ENCODE assay signal across 8 cellular contexts in genomic region chr1:164786980-164787833, GRCh38.
DNase-seq lines count a peak whose midpoint lies in the region; ATAC-seq and TF ChIP-seq lines count a peak whose summit lies in the region.

No MANE protein-coding gene starts in this region.

- no peaks in the 10 kb centered on the region for H3K4me1 Mint-ChIP-seq in activated naive CD8-positive, alpha-beta T cell treated with anti-CD3 and anti-CD28 coated beads, Interleukin-2, amount 50 U/mL, for 24 hours
- peaks cover 41% of the 10 kb centered on the region for H3K4me1 Mint-ChIP-seq in progenitor cell of endocrine pancreas (ENCODE audit: low read depth)

- peaks cover 10% of the 10 kb centered on the region for H3K27me3 Mint-ChIP-seq in activated naive CD8-positive, alpha-beta T cell treated with anti-CD3 and anti-CD28 coated beads, Interleukin-2, amount 50 U/mL, for 24 hours
- H3K27me3 Mint-ChIP-seq in progenitor cell of endocrine pancreas = no peaks in the 10 kb centered on the region

- H3K27me3 ChIP-seq in heart left ventricle = no peaks in the 10 kb centered on the region
- no peaks in the 10 kb centered on the region for H3K27me3 ChIP-seq in vagina

- no peaks in the 10 kb centered on the region for H3K9me3 Mint-ChIP-seq in activated naive CD8-positive, alpha-beta T cell treated with anti-CD3 and anti-CD28 coated beads, Interleukin-2, amount 50 U/mL, for 24 hours
- H3K9me3 Mint-ChIP-seq in progenitor cell of endocrine pancreas (ENCODE audit: low read depth) = no peaks in the 10 kb centered on the region

- intact Hi-C loops in heart left ventricle (cut with DNase I) = loop anchor here (2.0 to 10.0 kb wide), 21 partner anchors 82 to 1252 kb away; partner anchors contain the start of gene PBX1 (in 3 of the 10)
- intact Hi-C loops in vagina (cut with DNase I) = loop anchor here (5.0 kb wide), 1 partner anchor 225 kb away; no protein-coding TSS in a partner anchor

- DNase-seq in NAMALWA (ENCODE audit: low spot score) (peak; percentile 81), heart left ventricle (peak; percentile 79 to 88 (median 82)), progenitor cell of endocrine pancreas (ENCODE audit: low spot score, unreplicated experiment) (peak; percentile 72), vagina (ENCODE audit: extremely low spot score in 2 of 2) (no peak)
- peak; percentile 58 for DNase-seq in activated naive CD8-positive, alpha-beta T cell treated with anti-CD3 and anti-CD28 coated beads, Interleukin-2, amount 50 U/mL, for 24 hours

- H3K4me1 ChIP-seq in heart left ventricle (peaks cover 0 to 75% (median 33%) of the 10 kb centered on the region in 12 donors), vagina (peaks cover 86% of the 10 kb centered on the region)

- no peak for TF ChIP-seq POLR2A in heart left ventricle (IDR thresholded peaks at IDR 0.05)
- no peak for TF ChIP-seq POLR2A in vagina (IDR thresholded peaks at IDR 0.05)

- H3K9me3 ChIP-seq in heart left ventricle = no peaks in the 10 kb centered on the region
- no peaks in the 10 kb centered on the region for H3K9me3 ChIP-seq in vagina

- H3K4me3 ChIP-seq in heart left ventricle = no peak overlapping the region
- H3K4me3 ChIP-seq in vagina = peak overlapping the region in 1 of 2 donors; percentile 2

- ATAC-seq in HG02588 (IDR thresholded peaks at IDR 0.05; ENCODE audit: unreplicated experiment) (peak; percentile 90), SK-N-SH treated with all-trans-retinoic acid at 6 μM for 48 hours (peak; percentile 97), heart left ventricle (peak; percentile 76 to 89 (median 88))
- peak; percentile 63 for ATAC-seq in activated naive CD8-positive, alpha-beta T cell treated with anti-CD3 and anti-CD28 coated beads, Interleukin-2, amount 50 U/mL, for 24 hours

- H3K27ac Mint-ChIP-seq in activated naive CD8-positive, alpha-beta T cell treated with anti-CD3 and anti-CD28 coated beads, Interleukin-2, amount 50 U/mL, for 24 hours = no peak overlapping the region
- peak overlapping the region; percentile 93 for H3K27ac Mint-ChIP-seq in progenitor cell of endocrine pancreas

- peak; percentile 92 for TF ChIP-seq CTCF in GM12873 (IDR thresholded peaks at IDR 0.05; ENCODE audit: insufficient read depth, low read depth, low read length, missing control alignments)
- peak; percentile 85 to 93 (median 90) for TF ChIP-seq CTCF in heart left ventricle (IDR thresholded peaks at IDR 0.05)
- TF ChIP-seq CTCF in progenitor cell of endocrine pancreas (IDR thresholded peaks at IDR 0.05; ENCODE audit: unreplicated experiment) = peak; percentile 89
- TF ChIP-seq CTCF in vagina (IDR thresholded peaks at IDR 0.05) = peak; percentile 48 to 90 (median 83)

- WGBS in heart left ventricle, 4 donors = 22 to 23% (median 23%) methylated on average over 10 of the region's 10 CpGs

- no peaks in the 10 kb centered on the region for H3K36me3 Mint-ChIP-seq in activated naive CD8-positive, alpha-beta T cell treated with anti-CD3 and anti-CD28 coated beads, Interleukin-2, amount 50 U/mL, for 24 hours (ENCODE audit: low read depth)
- peaks cover 6% of the 10 kb centered on the region for H3K36me3 Mint-ChIP-seq in progenitor cell of endocrine pancreas (ENCODE audit: insufficient read depth)

- H3K36me3 ChIP-seq in heart left ventricle = peaks cover 0 to under 1% (median 0%) of the 10 kb centered on the region in 9 donors
- H3K36me3 ChIP-seq in vagina = no peaks in the 10 kb centered on the region

- H3K27ac ChIP-seq in heart left ventricle = peak overlapping the region in 7 of 12 donors; percentile 22 to 80 (median 63)
- peak overlapping the region; percentile 77 for H3K27ac ChIP-seq in vagina

- H3K4me3 Mint-ChIP-seq in activated naive CD8-positive, alpha-beta T cell treated with anti-CD3 and anti-CD28 coated beads, Interleukin-2, amount 50 U/mL, for 24 hours = no peak overlapping the region
- peak overlapping the region; percentile 44 for H3K4me3 Mint-ChIP-seq in progenitor cell of endocrine pancreas (ENCODE audit: low read depth)

TF ChIP-seq in SK-N-SH treated with all-trans-retinoic acid at 6 μM for 48 hours, 23 proteins besides CTCF, POLR2A, EP300 and RAD21:
- TF ChIP-seq GLIS3 (CRISPR knock-in tag; IDR thresholded peaks at IDR 0.05) (no peak), TSHZ2 (CRISPR knock-in tag; IDR thresholded peaks at IDR 0.05) (no peak), CSRNP3 (CRISPR knock-in tag; IDR thresholded peaks at IDR 0.05) (no peak), ESRRG (CRISPR knock-in tag; IDR thresholded peaks at IDR 0.05) (no peak), ARNTL (CRISPR knock-in tag; IDR thresholded peaks at IDR 0.05; ENCODE audit: borderline replicate concordance, low read depth) (no peak), POU6F1 (CRISPR knock-in tag; IDR thresholded peaks at IDR 0.05; ENCODE audit: borderline replicate concordance, low read depth) (no peak; the same call in 1 of the 2 replicates), ISL1 (CRISPR knock-in tag; IDR thresholded peaks at IDR 0.05) (no peak), OSR1 (CRISPR knock-in tag; IDR thresholded peaks at IDR 0.05) (no peak), ZC3H10 (CRISPR knock-in tag; IDR thresholded peaks at IDR 0.05) (no peak), SNAI2 (CRISPR knock-in tag; IDR thresholded peaks at IDR 0.05) (no peak), TCF4 (CRISPR knock-in tag; IDR thresholded peaks at IDR 0.05; ENCODE audit: borderline replicate concordance) (no peak)
TF ChIP-seq in SK-N-SH treated with all-trans-retinoic acid at 6 μM for 48 hours: peak in this region for 0.

Comparison
In these comparisons a context has a peak if more than half of its experiments do, and no peak if none do; other contexts are left out.
1. DNase-seq: peak in NAMALWA (single experiment), activated naive CD8-positive, alpha-beta T cell treated with anti-CD3 and anti-CD28 coated beads, Interleukin-2, amount 50 U/mL, for 24 hours (single experiment), heart left ventricle (5 of 5) and progenitor cell of endocrine pancreas (single experiment); none in vagina (0 of 2).
2. Peak in every context shown above with its lines, with median percentiles within 50 percentile points of each other: CTCF ChIP-seq and ATAC-seq.